20 cellular contexts compared by ENCODE assay signal in genomic region chr5:45491368-45491767, GRCh38.
"Had no signal": no experiment of that assay in that cellular context is flagged by ENCODE, and none has a peak within 500 bp of the region (broad histone marks: within the 10 kb centered on the region; RNA-seq: fewer than 3 reads in every experiment).

No MANE protein-coding gene starts in this region.

- H3K27ac ChIP-seq: cardiac muscle cell, dorsolateral prefrontal cortex, gastrocnemius medialis, heart left ventricle, stomach, testis, upper lobe of left lung had no signal

- ATAC-seq: activated CD4-positive, alpha-beta T cell treated with anti-CD3 and anti-CD28 coated beads for 36 hours; activated CD8-positive, alpha-beta memory T cell treated with anti-CD3 and anti-CD28 coated beads, Interleukin-2, amount 10 ng/mL, durations not matched to agents 7 days and 5 days; gastrocnemius medialis; heart left ventricle; left ventricle myocardium superior had no signal

- H3K27me3 ChIP-seq: cardiac muscle cell, dorsolateral prefrontal cortex, gastrocnemius medialis, heart left ventricle, stomach, testis, upper lobe of left lung had no signal

- H3K27me3 Mint-ChIP-seq: activated CD4-positive, alpha-beta memory T cell treated with anti-CD3 and anti-CD28 coated beads for 36 hours; activated CD4-positive, alpha-beta T cell treated with anti-CD3 and anti-CD28 coated beads for 36 hours; activated CD8-positive, alpha-beta memory T cell treated with anti-CD3 and anti-CD28 coated beads, Interleukin-2, amount 10 ng/mL, durations not matched to agents 7 days and 5 days; activated T-cell treated with anti-CD3 and anti-CD28 coated beads, Interleukin-2, amount 50 U/mL, for 24 hours had no signal

- H3K36me3 ChIP-seq: cardiac muscle cell, gastrocnemius medialis, heart left ventricle, stomach, upper lobe of left lung had no signal

- H3K4me3 ChIP-seq: cardiac muscle cell, dorsolateral prefrontal cortex, gastrocnemius medialis, heart left ventricle, stomach, testis, upper lobe of left lung had no signal

- H3K4me1 Mint-ChIP-seq: activated CD4-positive, alpha-beta T cell treated with anti-CD3 and anti-CD28 coated beads for 36 hours; activated CD8-positive, alpha-beta memory T cell treated with anti-CD3 and anti-CD28 coated beads, Interleukin-2, amount 10 ng/mL, durations not matched to agents 7 days and 5 days; endodermal cell had no signal

- H3K9me3 ChIP-seq: gastrocnemius medialis, heart left ventricle, stomach, testis, upper lobe of left lung had no signal

- H3K36me3 Mint-ChIP-seq: activated CD4-positive, alpha-beta memory T cell treated with anti-CD3 and anti-CD28 coated beads for 36 hours; activated CD8-positive, alpha-beta memory T cell treated with anti-CD3 and anti-CD28 coated beads, Interleukin-2, amount 10 ng/mL, durations not matched to agents 7 days and 5 days had no signal

- DNase-seq: activated CD4-positive, alpha-beta memory T cell treated with anti-CD3 and anti-CD28 coated beads for 36 hours; activated CD4-positive, alpha-beta T cell treated with anti-CD3 and anti-CD28 coated beads for 36 hours; activated CD8-positive, alpha-beta memory T cell treated with anti-CD3 and anti-CD28 coated beads, Interleukin-2, amount 10 ng/mL, durations not matched to agents 7 days and 5 days; activated effector memory CD4-positive, alpha-beta T cell treated with Interleukin-2 at 50 U/mL for 16 hours; activated naive CD4-positive, alpha-beta T cell treated with anti-CD3 and anti-CD28 coated beads, Interleukin-2, amount 50 U/mL, for 16 hours; activated T-cell treated with anti-CD3 and anti-CD28 coated beads, Interleukin-2, amount 50 U/mL, for 24 hours; dorsolateral prefrontal cortex; endodermal cell; erythroblast; gastrocnemius medialis; heart left ventricle; left ventricle myocardium superior; mesendoderm; stimulated activated CD4-positive, alpha-beta T cell treated with anti-CD3 and anti-CD28 coated beads, Interleukin-12 subunit alpha, Interleukin-12 subunit beta, amount 100 ng/mL, for 4 hours; stimulated activated CD4-positive, alpha-beta T cell treated with anti-CD3 and anti-CD28 coated beads, Interleukin-2, amount 100 ng/mL, for 24 hours; stomach; testis; upper lobe of left lung had no signal

- H3K4me3 Mint-ChIP-seq: activated CD4-positive, alpha-beta memory T cell treated with anti-CD3 and anti-CD28 coated beads for 36 hours; activated CD4-positive, alpha-beta T cell treated with anti-CD3 and anti-CD28 coated beads for 36 hours; activated CD8-positive, alpha-beta memory T cell treated with anti-CD3 and anti-CD28 coated beads, Interleukin-2, amount 10 ng/mL, durations not matched to agents 7 days and 5 days; activated T-cell treated with anti-CD3 and anti-CD28 coated beads, Interleukin-2, amount 50 U/mL, for 24 hours; endodermal cell; T-helper 1 cell treated with Interleukin-12 subunit alpha and Interleukin-12 subunit beta and Interleukin-4 antibody, amounts not matched to agents 30 μg/mL and 1 μg/mL, for 36 hours had no signal

- H3K27ac Mint-ChIP-seq: activated CD4-positive, alpha-beta memory T cell treated with anti-CD3 and anti-CD28 coated beads for 36 hours; activated CD4-positive, alpha-beta T cell treated with anti-CD3 and anti-CD28 coated beads for 36 hours; activated CD8-positive, alpha-beta memory T cell treated with anti-CD3 and anti-CD28 coated beads, Interleukin-2, amount 10 ng/mL, durations not matched to agents 7 days and 5 days; activated T-cell treated with anti-CD3 and anti-CD28 coated beads, Interleukin-2, amount 50 U/mL, for 24 hours; endodermal cell; T-helper 1 cell treated with Interleukin-12 subunit alpha and Interleukin-12 subunit beta and Interleukin-4 antibody, amounts not matched to agents 30 μg/mL and 1 μg/mL, for 36 hours had no signal

- H3K4me1 ChIP-seq: gastrocnemius medialis, heart left ventricle, stomach, testis, upper lobe of left lung had no signal
